8 cellular contexts compared by ENCODE assay signal in the genomic region with DNA sequence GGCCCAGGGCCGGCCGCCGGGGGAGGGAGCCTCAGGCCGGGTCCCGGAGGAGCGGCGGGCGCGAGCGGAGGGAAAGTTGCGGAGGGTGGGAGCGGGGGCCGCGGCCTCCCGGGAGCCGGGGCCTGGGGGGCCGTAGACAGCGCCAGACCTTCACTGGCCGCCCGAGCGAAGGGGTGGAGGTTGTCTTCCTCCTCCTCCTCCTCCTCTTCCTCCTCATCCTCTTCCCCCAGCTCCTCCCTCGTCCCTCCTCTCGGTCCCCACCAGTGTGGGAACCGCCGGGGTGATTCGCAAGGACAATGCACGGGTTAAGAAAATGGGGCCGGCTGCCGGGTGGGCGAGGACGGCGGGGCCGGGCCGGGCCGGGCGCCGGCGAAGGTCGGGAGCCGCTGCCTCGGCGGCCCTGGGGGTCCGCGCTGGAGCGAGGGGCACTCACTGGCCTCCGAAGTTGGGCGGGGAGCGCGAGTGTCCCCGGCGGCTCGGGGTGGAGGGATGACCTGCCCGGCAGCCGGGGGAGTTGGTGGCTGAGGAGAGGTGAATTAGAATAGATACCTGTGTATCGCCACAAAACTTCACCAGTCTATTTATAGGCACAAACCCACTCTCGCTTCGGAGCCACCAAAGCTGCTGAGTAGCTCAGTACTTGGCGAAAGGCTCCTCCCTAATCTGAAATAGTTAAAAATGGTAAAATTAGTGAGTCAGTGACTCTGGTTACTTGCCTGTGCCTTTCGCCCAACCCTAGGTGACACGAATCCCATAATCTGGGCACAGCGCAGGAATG. TPM values are rescaled to one million over a fixed set of nuclear protein-coding genes. Genes with fewer than 3 reads are reported as not detected.
DNase-seq lines count a peak whose midpoint lies in the region; ATAC-seq, FAIRE-seq and TF ChIP-seq lines count a peak whose summit lies in the region.

No MANE protein-coding gene starts in this region.

- FAIRE-seq in GM12878 (lab: Jason Lieb, UNC), result peak; percentile 57

- peak overlapping the region; percentile 86 for H3K4me2 ChIP-seq in BLaER1
- H3K4me2 ChIP-seq in GM12878 (ENCODE audit: control insufficient read depth, insufficient read depth), result peak overlapping the region; percentile 92

- SMC1A ChIA-PET in GM12878 (lab: Charles Lee; ENCODE audit: uncharacterized antibody, unreplicated experiment), result interaction anchor here (0.6 to 7.9 kb wide), 8 partner anchors 15 to 109 kb away, joined by 3 to 62 read pairs (median 4); no protein-coding TSS in a partner anchor

- H3K9me3 Mint-ChIP-seq in immature natural killer cell, result no peaks in the 10 kb centered on the region

- no peak for TF ChIP-seq EP300 in GM12878 (IDR thresholded peaks at IDR 0.05; ENCODE audit: borderline replicate concordance in 1 of 2, control insufficient read depth in 1 of 2, low read depth in 2 of 2, low read length in 2 of 2)

- H3K4me3 Mint-ChIP-seq in immature natural killer cell, result peak overlapping the region; percentile 87 to 93 (median 90)

- peaks cover 12 to 35% (median 17%) of the 10 kb centered on the region in 3 donors for H3K27me3 Mint-ChIP-seq in immature natural killer cell (ENCODE audit: low read depth in 3 of 3)

- CTCF ChIA-PET in GM12878 (lab: Yijun Ruan, JAX), result interaction anchor here (0.8 to 1.9 kb wide), 5 partner anchors 47 to 201 kb away, joined by 3 to 7 read pairs (median 3); no protein-coding TSS in a partner anchor

- no peak overlapping the region; the same call in 1 of the 2 replicates for H2AFZ ChIP-seq in GM12878 (ENCODE audit: control insufficient read depth, low read depth, low read length)

- TF ChIP-seq POLR2A in GM12878 (IDR thresholded peaks at IDR 0.05; ENCODE audit: low read depth, low read length), result peak; percentile 65; the same call in 1 of the 2 replicates

- peak; percentile 22 for DNase-seq in H4 (ENCODE audit: low spot score)
- peak; percentile 8 to 36 (median 21) for DNase-seq in T-helper 1 cell
- no peak for DNase-seq in GM12878 (ENCODE audit: low read depth, low spot score)
- DNase-seq in immature natural killer cell, result peak; percentile 25 to 35 (median 33)
- DNase-seq in stimulated activated CD4-positive, alpha-beta T cell treated with anti-CD3 and anti-CD28 coated beads, Interleukin-15, amount 100 ng/mL, for 24 hours, result peak; percentile 55

- H3K36me3 Mint-ChIP-seq in immature natural killer cell, result peaks cover 0 to 5% (median 4%) of the 10 kb centered on the region in 3 donors

- H3K4me1 ChIP-seq in BLaER1 (peaks cover 44% of the 10 kb centered on the region), GM12878 (ENCODE audit: control insufficient read depth, insufficient read depth, low read length) (peaks cover 13% of the 10 kb centered on the region; the same call in 1 of the 2 replicates)

- H3K9ac ChIP-seq in BLaER1 (peak overlapping the region; percentile 100), GM12878 (ENCODE audit: control insufficient read depth, insufficient read depth, low read length) (peak overlapping the region; percentile 98)

- H4K20me1 ChIP-seq in BLaER1, result peaks cover 57% of the 10 kb centered on the region
- peaks cover 6% of the 10 kb centered on the region for H4K20me1 ChIP-seq in GM12878 (ENCODE audit: control insufficient read depth, insufficient read depth)

- in situ Hi-C loops in GM12878 (cut with MboI), result no loop called here

- no peak for TF ChIP-seq CTCF in GM12878 (IDR thresholded peaks at IDR 0.05 in 2 of 3, conservative IDR thresholded peaks at IDR 0.05 in 1 of 3; ENCODE audit: control insufficient read depth in 2 of 3, extremely low read depth in 1 of 3, insufficient read depth in 1 of 3, low read depth in 3 of 3, low read length in 3 of 3)

- H3K79me2 ChIP-seq in GM12878 (ENCODE audit: control insufficient read depth, insufficient read depth, low read length), result peaks cover 69% of the 10 kb centered on the region

- WGBS in GM12878 (ENCODE audit: insufficient coverage, insufficient replicate concordance, low lambda C conversion rate, missing lambda C conversion rate), result under 1% methylated on average over 39 of the region's 61 CpGs

- POLR2A ChIA-PET in GM12878 (lab: Charles Lee), result interaction anchor here (0.8 to 2.5 kb wide), 4 partner anchors 13 to 111 kb away, joined by 3 to 9 read pairs (median 8); partner anchors contain the start of gene VPS26C

- BruUV-seq in GM12878 (replicated peaks; lab: Mats Ljungman, UMichigan), result no TSS peak

- TF ChIP-seq RAD21 in GM12878 (IDR thresholded peaks at IDR 0.05; ENCODE audit: insufficient read depth, low read depth, low read length), result no peak

- H3K4me3 ChIP-seq in BLaER1 (peak overlapping the region; percentile 100), GM12878 (peak overlapping the region; percentile 89)

- H3K27ac ChIP-seq in BLaER1 (peak overlapping the region; percentile 100), GM12878 (ENCODE audit: control insufficient read depth, insufficient read depth) (peak overlapping the region; percentile 97)

- H3K36me3 ChIP-seq in BLaER1, result no peaks in the 10 kb centered on the region
- H3K36me3 ChIP-seq in GM12878 (ENCODE audit: control insufficient read depth in 2 of 2, insufficient read depth in 2 of 2, low read length in 1 of 2), result no peaks in the 10 kb centered on the region; a peak in 1 of 4 replicates

- H3K9me3 ChIP-seq in BLaER1 (no peaks in the 10 kb centered on the region), GM12878 (replicated peaks; ENCODE audit: control insufficient read depth, insufficient read depth, low read length) (no peaks in the 10 kb centered on the region)

- intact Hi-C loops in GM12878 (cut with micrococcal nuclease; ENCODE audit: unreplicated experiment), result loop anchor here (2.0 to 10.0 kb wide), 5 partner anchors 109 to 383 kb away; partner anchors contain the start of genes PIGP and TTC3

- H3K27me3 ChIP-seq in BLaER1, result no peaks in the 10 kb centered on the region
- H3K27me3 ChIP-seq in GM12878 (replicated peaks in 1 of 2; ENCODE audit: control insufficient read depth in 2 of 2, insufficient read depth in 2 of 2, low read length in 1 of 2), result no peaks in the 10 kb centered on the region

- H3K27ac Mint-ChIP-seq in immature natural killer cell, result peak overlapping the region; percentile 90 to 95 (median 92)

- H3K4me1 Mint-ChIP-seq in immature natural killer cell, result peaks cover 59 to 60% of the 10 kb centered on the region in 2 donors

- RAD21 ChIA-PET in GM12878 (lab: Charles Lee; ENCODE audit: unreplicated experiment), result interaction anchor here (0.6 to 3.3 kb wide), 6 partner anchors 14 to 195 kb away, joined by 3 to 17 read pairs (median 5); partner anchors contain the start of gene VPS26C

- peak; percentile 15 for ATAC-seq in GM12878
- no peak for ATAC-seq in GM21825 (IDR thresholded peaks at IDR 0.05; ENCODE audit: unreplicated experiment)
- no peak for ATAC-seq in HG03342 (IDR thresholded peaks at IDR 0.05; ENCODE audit: unreplicated experiment)

TF ChIP-seq in GM12878, 131 proteins besides CTCF, POLR2A, EP300 and RAD21 (continues in another document):
- no peak for TF ChIP-seq RELB (IDR thresholded peaks at IDR 0.05; ENCODE audit: low read depth)
- no peak for TF ChIP-seq SMAD1 (IDR thresholded peaks at IDR 0.05; ENCODE audit: low read depth, partially characterized antibody)
- TF ChIP-seq USF1 (IDR thresholded peaks at IDR 0.05; ENCODE audit: borderline replicate concordance, extremely low read length, insufficient read depth, low read depth, low read length), result no peak
- TF ChIP-seq DPF2 (IDR thresholded peaks at IDR 0.05), result 0 out of 2 replicates have a peak, but pooled peaks have one; percentile 49
- TF ChIP-seq BACH1 (IDR thresholded peaks at IDR 0.05; ENCODE audit: borderline replicate concordance), result peak; percentile 42; the same call in 1 of the 2 replicates

RNA-seq across cellular contexts. Expression of gene DYRK1A, which starts 1.4 kb away (rescaled TPM):
- total RNA-seq in H4 (2014; rRNA removed; shearing (Covaris generic)), result 25.7 and 35.3 TPM in 2 replicates
- 248 and 256 TPM in 2 replicates for total RNA-seq in GM12878 (2013; cell fraction: nucleolus; rRNA removed)
- total RNA-seq in GM12878 (2014; rRNA removed) (43.0 and 46.4 TPM in 2 replicates), GM12878 (2014; rRNA removed; fragmentation: Illumina TruSeq; extraction: Trizol) (45.1 and 47.3 TPM in 2 replicates), GM12878 (2021) (53.4 TPM in 2 replicates)
- polyA plus RNA-seq in GM12878 (2011; ENCODE audit: low read depth), result 23.1 TPM
- polyA plus RNA-seq in GM12878 (2011; rRNA removed) (49.9 and 68.6 TPM in 2 replicates), GM12878 (2014; fragmentation: Illumina TruSeq; extraction: Trizol) (30.5 and 31.9 TPM in 2 replicates), GM12878 (2014; fragmentation: Nextera tagmentation; extraction: Ambion mirVana) (1 to 10 TPM; 4.8 to 9.1 TPM), GM12878 (2014; rRNA removed) (27.1 and 29.4 TPM in 2 replicates), GM12878 (2016; fragmentation: Nextera tagmentation; extraction: Ambion mirVana) (1 to 10 TPM; 2.4 to 3.0 TPM), immature natural killer cell (1 to 10 TPM; 1.8 to 4.8 (median 4.0) TPM)
- polyA plus RNA-seq in GM12878 (2011; cell fraction: cytosol; rRNA removed), result 49.4 and 59.7 TPM in 2 replicates
- 105 and 126 TPM in 2 replicates for polyA plus RNA-seq in GM12878 (2011; cell fraction: nucleus; rRNA removed)
- 23.5 and 24.4 TPM in 2 replicates for polyA plus RNA-seq in GM12878 (2012)
- polyA minus RNA-seq in GM12878 (2011; rRNA and poly(A)+ RNA removed), result 188 and 274 TPM in 2 replicates
- polyA minus RNA-seq in GM12878 (2011; cell fraction: cytosol; rRNA and poly(A)+ RNA removed), result 49.1 and 50.9 TPM in 2 replicates
- polyA minus RNA-seq in GM12878 (2011; cell fraction: nucleus; rRNA and poly(A)+ RNA removed), result 120 and 170 TPM in 2 replicates
